24 cellular contexts compared by ENCODE assay signal in the genomic region with DNA sequence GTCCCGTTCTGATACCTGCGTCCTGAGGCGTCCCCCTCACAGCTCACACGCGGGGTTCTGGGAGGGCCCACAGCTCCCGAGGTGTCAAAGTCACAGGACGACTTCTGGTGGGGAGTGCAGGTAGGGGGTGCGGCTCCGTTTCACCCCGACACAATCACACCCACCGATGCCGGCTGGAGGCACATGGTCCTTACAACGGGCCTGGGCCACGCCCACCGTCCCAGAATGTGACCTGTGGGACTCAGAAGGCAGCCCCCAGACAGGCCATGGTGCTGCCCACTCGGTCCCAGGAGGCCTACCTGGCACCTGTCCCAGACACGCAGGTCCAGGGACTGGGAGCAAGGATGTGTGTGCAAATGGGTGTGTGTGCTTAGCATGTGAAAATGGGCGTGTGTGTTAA.
"Had no signal": no experiment of that assay in that cellular context is flagged by ENCODE, and none has a peak within 500 bp of the region (broad histone marks: within the 10 kb centered on the region; RNA-seq: fewer than 3 reads in every experiment).

No MANE protein-coding gene starts in this region.

- H3K36me3 ChIP-seq: breast epithelium, Peyer's patch had no signal

- H3K27ac ChIP-seq: breast epithelium, Peyer's patch, RWPE1 had no signal

- H3K36me3 Mint-ChIP-seq: activated CD4-positive, alpha-beta memory T cell treated with anti-CD3 and anti-CD28 coated beads for 36 hours; IgD-negative memory B cell had no signal

- H3K4me1 ChIP-seq: breast epithelium, Peyer's patch had no signal

- H3K27me3 ChIP-seq: Peyer's patch had no signal

- DNase-seq: activated B cell treated with CpG ODN at 0.5 μM for 24 hours; activated CD4-positive, alpha-beta memory T cell treated with anti-CD3 and anti-CD28 coated beads for 36 hours; activated CD4-positive, alpha-beta T cell treated with anti-CD3 and anti-CD28 coated beads for 1 hour; activated CD4-positive, alpha-beta T cell treated with anti-CD3 and anti-CD28 coated beads, Interleukin-2, amount 10 ng/mL, durations not matched to agents 24 days and 14 days; activated CD8-positive, alpha-beta memory T cell treated with anti-CD3 and anti-CD28 coated beads for 24 hours; activated gamma-delta T cell; activated naive CD4-positive, alpha-beta T cell treated with anti-CD3 and anti-CD28 coated beads for 36 hours; activated T-cell treated with anti-CD3 and anti-CD28 coated beads, Interleukin-2, amount 50 U/mL, for 48 hours; aorta; KG1; NCI-H1048; NCI-H146; NCI-H187 treated with DMSO at 0.1 percent for 48 hours; NCI-H2081 treated with DMSO at 0.1 percent for 48 hours; NCI-H446; NCI-H524; SHP77 treated with DMSO at 0.1 percent for 48 hours; T-helper 9 cell had no signal

- ATAC-seq: activated T-helper 17 cell treated with anti-CD3 and anti-CD28 coated beads, Interleukin-2, amount 50 U/mL, for 72 hours had no signal

- H3K4me3 Mint-ChIP-seq: activated B cell treated with CpG ODN at 0.5 μM for 24 hours; activated CD4-positive, alpha-beta memory T cell treated with anti-CD3 and anti-CD28 coated beads for 36 hours; activated CD4-positive, alpha-beta T cell treated with anti-CD3 and anti-CD28 coated beads, Interleukin-2, amount 10 ng/mL, durations not matched to agents 24 days and 14 days; activated naive CD4-positive, alpha-beta T cell treated with anti-CD3 and anti-CD28 coated beads for 36 hours; activated T-helper 17 cell treated with anti-CD3 and anti-CD28 coated beads, Interleukin-2, amount 50 U/mL, for 72 hours; IgD-negative memory B cell; T-helper 1 cell treated with Interleukin-12 subunit alpha and Interleukin-12 subunit beta and Interleukin-4 antibody, amounts not matched to agents 30 μg/mL and 1 μg/mL, for 36 hours had no signal

- H3K27ac Mint-ChIP-seq: activated B cell treated with CpG ODN at 0.5 μM for 24 hours; activated CD4-positive, alpha-beta memory T cell treated with anti-CD3 and anti-CD28 coated beads for 36 hours; activated CD4-positive, alpha-beta T cell treated with anti-CD3 and anti-CD28 coated beads, Interleukin-2, amount 10 ng/mL, durations not matched to agents 24 days and 14 days; activated naive CD4-positive, alpha-beta T cell treated with anti-CD3 and anti-CD28 coated beads for 36 hours; activated T-helper 17 cell treated with anti-CD3 and anti-CD28 coated beads, Interleukin-2, amount 50 U/mL, for 72 hours; IgD-negative memory B cell; T-helper 1 cell treated with Interleukin-12 subunit alpha and Interleukin-12 subunit beta and Interleukin-4 antibody, amounts not matched to agents 30 μg/mL and 1 μg/mL, for 36 hours had no signal

- H3K9me3 Mint-ChIP-seq: activated B cell treated with CpG ODN at 0.5 μM for 24 hours; activated CD4-positive, alpha-beta memory T cell treated with anti-CD3 and anti-CD28 coated beads for 36 hours; activated CD4-positive, alpha-beta T cell treated with anti-CD3 and anti-CD28 coated beads, Interleukin-2, amount 10 ng/mL, durations not matched to agents 24 days and 14 days; activated naive CD4-positive, alpha-beta T cell treated with anti-CD3 and anti-CD28 coated beads for 36 hours; activated T-helper 17 cell treated with anti-CD3 and anti-CD28 coated beads, Interleukin-2, amount 50 U/mL, for 72 hours; IgD-negative memory B cell; T-helper 1 cell treated with Interleukin-12 subunit alpha and Interleukin-12 subunit beta and Interleukin-4 antibody, amounts not matched to agents 30 μg/mL and 1 μg/mL, for 36 hours had no signal

- H3K4me1 Mint-ChIP-seq: activated B cell treated with CpG ODN at 0.5 μM for 24 hours; activated CD4-positive, alpha-beta T cell treated with anti-CD3 and anti-CD28 coated beads, Interleukin-2, amount 10 ng/mL, durations not matched to agents 24 days and 14 days; activated T-helper 17 cell treated with anti-CD3 and anti-CD28 coated beads, Interleukin-2, amount 50 U/mL, for 72 hours; IgD-negative memory B cell had no signal

- H3K9me3 ChIP-seq: breast epithelium, Peyer's patch had no signal

- H3K4me3 ChIP-seq: breast epithelium, Peyer's patch had no signal

- H3K27me3 Mint-ChIP-seq: activated T-helper 17 cell treated with anti-CD3 and anti-CD28 coated beads, Interleukin-2, amount 50 U/mL, for 72 hours had no signal
